Comparison of ENCODE assay signal across 11 cellular contexts in the genomic region with DNA sequence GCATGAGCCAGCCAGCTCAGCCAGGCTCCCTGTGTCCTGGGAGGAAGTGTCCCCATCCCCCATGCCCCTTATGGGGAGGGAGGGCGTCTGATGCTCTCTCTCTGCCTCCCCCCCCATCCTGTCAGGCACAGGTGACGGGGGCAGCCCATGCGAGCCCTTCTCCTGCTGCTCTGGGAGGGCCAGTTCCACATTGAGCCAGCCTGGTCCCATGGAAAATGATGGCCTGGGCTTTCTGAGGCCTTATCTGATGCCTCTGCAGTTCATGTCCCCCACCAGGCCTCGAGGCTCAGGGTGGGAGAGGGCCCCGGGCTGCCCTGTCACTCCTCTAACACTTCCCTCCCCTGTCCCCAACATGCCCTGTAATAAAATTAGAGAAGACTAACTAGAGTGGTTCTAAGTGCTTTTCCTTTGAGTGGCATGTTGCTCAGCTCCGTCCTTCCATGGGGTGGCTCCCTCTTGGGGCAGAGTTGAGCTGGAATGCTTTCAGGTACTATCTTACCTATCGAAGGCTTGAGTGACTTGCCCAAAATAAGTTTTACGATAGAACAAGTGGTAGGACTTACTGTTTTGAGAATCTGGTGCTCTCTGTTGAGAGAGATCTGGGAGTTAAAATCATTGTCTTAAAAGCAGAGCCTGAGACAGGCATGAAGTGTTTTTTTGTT. TPM values are rescaled to one million over a fixed set of nuclear protein-coding genes. Genes with fewer than 3 reads are reported as not detected.
DNase-seq lines count a peak whose midpoint lies in the region; ATAC-seq, FAIRE-seq and TF ChIP-seq lines count a peak whose summit lies in the region.
"Had no signal": no experiment of that assay in that cellular context is flagged by ENCODE, and none has a peak within 500 bp of the region (broad histone marks: within the 10 kb centered on the region; RNA-seq: fewer than 3 reads in every experiment).

No MANE protein-coding gene starts in this region.

- peak overlapping the region; percentile 97 for H3K4me3 Mint-ChIP-seq in activated naive CD4-positive, alpha-beta T cell treated with anti-CD3 and anti-CD28 coated beads, Interleukin-2, amount 50 U/mL, for 24 hours
- peak overlapping the region; percentile 98 for H3K4me3 Mint-ChIP-seq in WTC11

- intact Hi-C loops in kidney (cut with DNase I) = no loop called here

- peak overlapping the region; percentile 97 for H3K27ac Mint-ChIP-seq in activated naive CD4-positive, alpha-beta T cell treated with anti-CD3 and anti-CD28 coated beads, Interleukin-2, amount 50 U/mL, for 24 hours
- H3K27ac Mint-ChIP-seq in WTC11 = peak overlapping the region; percentile 95

- H3K4me1 Mint-ChIP-seq in activated naive CD4-positive, alpha-beta T cell treated with anti-CD3 and anti-CD28 coated beads, Interleukin-2, amount 50 U/mL, for 24 hours = peaks cover 44% of the 10 kb centered on the region
- H3K4me1 Mint-ChIP-seq in WTC11 = peaks cover 35% of the 10 kb centered on the region

- H3K36me3 ChIP-seq in kidney (ENCODE audit: control insufficient read depth in 1 of 2, insufficient read depth in 2 of 2, low read length in 2 of 2) (peaks cover 3 to 5% of the 10 kb centered on the region in 2 donors), tibial nerve (peaks cover 0 to 43% (median 0%) of the 10 kb centered on the region in 3 donors)

- H3K27me3 Mint-ChIP-seq in activated naive CD4-positive, alpha-beta T cell treated with anti-CD3 and anti-CD28 coated beads, Interleukin-2, amount 50 U/mL, for 24 hours = no peaks in the 10 kb centered on the region
- H3K27me3 Mint-ChIP-seq in WTC11 (ENCODE audit: low read depth) = peaks cover 10% of the 10 kb centered on the region

- POLR2A ChIA-PET in WTC11 (lab: Charles Lee) = interaction anchor here (0.5 kb wide), 2 partner anchors 74 to 647 kb away, joined by 3 read pairs; no protein-coding TSS in a partner anchor

- FAIRE-seq in kidney (lab: Jason Lieb, UNC) = no peak
- FAIRE-seq: H54 had no signal

- CTCF ChIA-PET in WTC11 (lab: Charles Lee) = interaction anchor here (0.5 to 5.5 kb wide), 19 partner anchors 8 to 252 kb away, joined by 3 to 26 read pairs (median 5); a partner anchor contains a TSS

- no peaks in the 10 kb centered on the region for H3K27me3 ChIP-seq in tibial nerve

- H3K4me3 ChIP-seq in kidney (ENCODE audit: low read length in 2 of 2) (no peak overlapping the region), tibial nerve (no peak overlapping the region)

- H3K27ac ChIP-seq in kidney (ENCODE audit: low read depth in 2 of 2, low read length in 2 of 2) = peak overlapping the region in 1 of 2 donors; percentile 38
- H3K27ac ChIP-seq in tibial nerve = peak overlapping the region in 3 of 4 donors; percentile 96 to 98 (median 97)

- no peaks in the 10 kb centered on the region for H3K9me3 ChIP-seq in kidney (ENCODE audit: control insufficient read depth in 1 of 2, low read length in 2 of 2)
- no peaks in the 10 kb centered on the region for H3K9me3 ChIP-seq in tibial nerve

- TF ChIP-seq CTCF in WTC11 (IDR thresholded peaks at IDR 0.05) (no peak), kidney (IDR thresholded peaks at IDR 0.05; ENCODE audit: borderline replicate concordance, extremely low read depth, insufficient read depth) (no peak), tibial nerve (IDR thresholded peaks at IDR 0.05) (no peak)

- no peak for DNase-seq in activated naive CD4-positive, alpha-beta T cell treated with Interleukin-2 at 50 U/mL for 16 hours
- DNase-seq in WTC11 (ENCODE audit: low spot score) (peak; percentile 53), kidney (peak; percentile 67), tibial nerve (ENCODE audit: low spot score in 2 of 2) (no peak), SKM-1 treated with dmso at 0.1 percent for 144 hours (lab: John Stamatoyannopoulos, UW; ENCODE audit: unreplicated experiment) (no peak)
- DNase-seq: kidney glomerular epithelial cell, NCI-H774 had no signal

- H3K36me3 Mint-ChIP-seq in activated naive CD4-positive, alpha-beta T cell treated with anti-CD3 and anti-CD28 coated beads, Interleukin-2, amount 50 U/mL, for 24 hours = peaks cover 2% of the 10 kb centered on the region
- peaks cover 9% of the 10 kb centered on the region; the same call in 1 of the 2 replicates for H3K36me3 Mint-ChIP-seq in WTC11

- H3K9ac ChIP-seq in kidney (ENCODE audit: low read length in 2 of 2) = peak overlapping the region in 1 of 2 donors; percentile 15

- 46 to 55% methylated on average over 7 of the region's 8 CpGs for WGBS in tibial nerve, 2 donors

- H3K4me1 ChIP-seq in kidney (ENCODE audit: control insufficient read depth in 1 of 2, insufficient read depth in 1 of 2, low read depth in 1 of 2, low read length in 2 of 2) (peaks cover 22 to 34% of the 10 kb centered on the region in 2 donors), tibial nerve (peaks cover 0 to 37% (median 25%) of the 10 kb centered on the region in 4 donors)

- no peaks in the 10 kb centered on the region for H3K9me3 Mint-ChIP-seq in activated naive CD4-positive, alpha-beta T cell treated with anti-CD3 and anti-CD28 coated beads, Interleukin-2, amount 50 U/mL, for 24 hours
- no peaks in the 10 kb centered on the region for H3K9me3 Mint-ChIP-seq in WTC11

- ATAC-seq in WTC11 (peak; percentile 19), GM19455 (IDR thresholded peaks at IDR 0.05; ENCODE audit: unreplicated experiment) (no peak), HG03196 (IDR thresholded peaks at IDR 0.05; ENCODE audit: unreplicated experiment) (no peak)

- no peak for TF ChIP-seq EP300 in tibial nerve (IDR thresholded peaks at IDR 0.05)

- no peak for TF ChIP-seq POLR2A in tibial nerve (IDR thresholded peaks at IDR 0.05)

TF ChIP-seq in WTC11, 78 proteins besides CTCF, POLR2A, EP300 and RAD21 (continues in another document):
- no peak for TF ChIP-seq NFE2L1 (CRISPR knock-in tag; IDR thresholded peaks at IDR 0.05)
- TF ChIP-seq NFATC4 (CRISPR knock-in tag; IDR thresholded peaks at IDR 0.05) = no peak
- TF ChIP-seq, protein P1, sequence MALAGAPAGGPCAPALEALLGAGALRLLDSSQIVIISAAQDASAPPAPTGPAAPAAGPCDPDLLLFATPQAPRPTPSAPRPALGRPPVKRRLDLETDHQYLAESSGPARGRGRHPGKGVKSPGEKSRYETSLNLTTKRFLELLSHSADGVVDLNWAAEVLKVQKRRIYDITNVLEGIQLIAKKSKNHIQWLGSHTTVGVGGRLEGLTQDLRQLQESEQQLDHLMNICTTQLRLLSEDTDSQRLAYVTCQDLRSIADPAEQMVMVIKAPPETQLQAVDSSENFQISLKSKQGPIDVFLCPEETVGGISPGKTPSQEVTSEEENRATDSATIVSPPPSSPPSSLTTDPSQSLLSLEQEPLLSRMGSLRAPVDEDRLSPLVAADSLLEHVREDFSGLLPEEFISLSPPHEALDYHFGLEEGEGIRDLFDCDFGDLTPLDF (CRISPR knock-in tag; IDR thresholded peaks at IDR 0.05) = no peak
- no peak for TF ChIP-seq SMAD3 (CRISPR knock-in tag; IDR thresholded peaks at IDR 0.05; ENCODE audit: borderline replicate concordance)
- TF ChIP-seq, protein P2, sequence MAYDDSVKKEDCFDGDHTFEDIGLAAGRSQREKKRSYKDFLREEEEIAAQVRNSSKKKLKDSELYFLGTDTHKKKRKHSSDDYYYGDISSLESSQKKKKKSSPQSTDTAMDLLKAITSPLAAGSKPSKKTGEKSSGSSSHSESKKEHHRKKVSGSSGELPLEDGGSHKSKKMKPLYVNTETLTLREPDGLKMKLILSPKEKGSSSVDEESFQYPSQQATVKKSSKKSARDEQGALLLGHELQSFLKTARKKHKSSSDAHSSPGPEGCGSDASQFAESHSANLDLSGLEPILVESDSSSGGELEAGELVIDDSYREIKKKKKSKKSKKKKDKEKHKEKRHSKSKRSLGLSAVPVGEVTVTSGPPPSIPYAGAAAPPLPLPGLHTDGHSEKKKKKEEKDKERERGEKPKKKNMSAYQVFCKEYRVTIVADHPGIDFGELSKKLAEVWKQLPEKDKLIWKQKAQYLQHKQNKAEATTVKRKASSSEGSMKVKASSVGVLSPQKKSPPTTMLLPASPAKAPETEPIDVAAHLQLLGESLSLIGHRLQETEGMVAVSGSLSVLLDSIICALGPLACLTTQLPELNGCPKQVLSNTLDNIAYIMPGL (CRISPR knock-in tag; IDR thresholded peaks at IDR 0.05) = no peak
- TF ChIP-seq, protein P3, sequence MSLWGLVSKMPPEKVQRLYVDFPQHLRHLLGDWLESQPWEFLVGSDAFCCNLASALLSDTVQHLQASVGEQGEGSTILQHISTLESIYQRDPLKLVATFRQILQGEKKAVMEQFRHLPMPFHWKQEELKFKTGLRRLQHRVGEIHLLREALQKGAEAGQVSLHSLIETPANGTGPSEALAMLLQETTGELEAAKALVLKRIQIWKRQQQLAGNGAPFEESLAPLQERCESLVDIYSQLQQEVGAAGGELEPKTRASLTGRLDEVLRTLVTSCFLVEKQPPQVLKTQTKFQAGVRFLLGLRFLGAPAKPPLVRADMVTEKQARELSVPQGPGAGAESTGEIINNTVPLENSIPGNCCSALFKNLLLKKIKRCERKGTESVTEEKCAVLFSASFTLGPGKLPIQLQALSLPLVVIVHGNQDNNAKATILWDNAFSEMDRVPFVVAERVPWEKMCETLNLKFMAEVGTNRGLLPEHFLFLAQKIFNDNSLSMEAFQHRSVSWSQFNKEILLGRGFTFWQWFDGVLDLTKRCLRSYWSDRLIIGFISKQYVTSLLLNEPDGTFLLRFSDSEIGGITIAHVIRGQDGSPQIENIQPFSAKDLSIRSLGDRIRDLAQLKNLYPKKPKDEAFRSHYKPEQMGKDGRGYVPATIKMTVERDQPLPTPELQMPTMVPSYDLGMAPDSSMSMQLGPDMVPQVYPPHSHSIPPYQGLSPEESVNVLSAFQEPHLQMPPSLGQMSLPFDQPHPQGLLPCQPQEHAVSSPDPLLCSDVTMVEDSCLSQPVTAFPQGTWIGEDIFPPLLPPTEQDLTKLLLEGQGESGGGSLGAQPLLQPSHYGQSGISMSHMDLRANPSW (CRISPR knock-in tag; conservative IDR thresholded peaks at IDR 0.05; ENCODE audit: low read depth) = no peak
- TF ChIP-seq TEAD1 (CRISPR knock-in tag; IDR thresholded peaks at IDR 0.05) = no peak
- TF ChIP-seq TEAD4 (CRISPR knock-in tag; IDR thresholded peaks at IDR 0.05) = no peak

RNA-seq across cellular contexts. Expression of a gene that starts 1.8 kb away (rescaled TPM):
- total RNA-seq in WTC11 (2021) (28.9 to 32.2 TPM (median 30.5 TPM) in 3 replicates), kidney (66.6 TPM), tibial nerve (10 to 100 TPM; 65.7 to 99.4 (median 77.2) TPM)
- polyA plus RNA-seq in kidney (ENCODE audit: insufficient read depth, low read depth, low replicate concordance) = 108 TPM

RNA-seq across cellular contexts. Expression of a gene that starts 18.0 kb away (rescaled TPM):
- total RNA-seq in WTC11 (2021) (80.2 to 99.6 TPM (median 96.0 TPM) in 3 replicates), kidney (116 TPM), tibial nerve (10 to 100 TPM; 17.6 to 54.0 (median 36.8) TPM)
- polyA plus RNA-seq in kidney (ENCODE audit: insufficient read depth, low read depth, low replicate concordance) = 69.3 TPM

RNA-seq across cellular contexts. Expression of a gene that starts 41.3 kb away (rescaled TPM):
- total RNA-seq in WTC11 (2021) = 14.2 to 16.1 TPM (median 15.1 TPM) in 3 replicates
- total RNA-seq in kidney = 0.38 TPM
- not detected for polyA plus RNA-seq in kidney (ENCODE audit: insufficient read depth, low read depth, low replicate concordance)
- not detected for total RNA-seq in tibial nerve

RNA-seq across cellular contexts. Expression of a gene that starts 57.5 kb away (rescaled TPM):
- total RNA-seq in WTC11 (2021) (6.7 to 9.1 TPM (median 8.4 TPM) in 3 replicates), kidney (52.0 TPM), tibial nerve (1 to 10 TPM; 5.4 to 8.7 (median 7.5) TPM)
- 30.2 TPM for polyA plus RNA-seq in kidney (ENCODE audit: insufficient read depth, low read depth, low replicate concordance)

Comparison
In these comparisons a context has a peak if more than half of its experiments do, and no peak if none do; other contexts are left out.
1. DNase-seq: peak in WTC11 (single experiment) and kidney (single experiment); none in activated naive CD4-positive, alpha-beta T cell treated with Interleukin-2 at 50 U/mL for 16 hours (single experiment), tibial nerve (0 of 2) and SKM-1 treated with dmso at 0.1 percent for 144 hours (single experiment).
2. RNA of a gene that starts 41.3 kb away (total RNA-seq): 14.2 to 16.1 TPM in WTC11; 0.38 TPM in kidney (single experiment) and not detected in tibial nerve; every median in the first group is over 10 times any median in the second.